Comparison of ENCODE assay signal across 19 cellular contexts in the genomic region with DNA sequence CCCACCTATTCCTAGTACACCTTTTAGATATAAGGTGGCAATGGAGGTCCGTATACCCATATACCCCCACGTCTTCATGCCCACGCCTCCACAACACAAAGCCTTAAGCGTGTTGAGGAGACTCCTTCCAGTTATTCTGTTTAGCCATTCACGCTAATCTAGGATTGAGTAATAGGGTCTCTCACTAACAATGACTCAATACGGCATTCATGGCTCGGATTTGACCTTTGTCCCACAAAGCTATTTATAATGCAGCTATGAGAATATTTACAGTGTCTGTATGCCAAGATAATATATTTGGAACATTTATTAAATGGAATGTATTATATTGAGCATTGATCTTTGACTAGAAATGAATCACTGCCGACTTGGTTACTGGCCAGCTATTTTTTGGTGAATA.
DNase-seq lines count a peak whose midpoint lies in the region; ATAC-seq, FAIRE-seq and TF ChIP-seq lines count a peak whose summit lies in the region.
"Had no signal": no experiment of that assay in that cellular context is flagged by ENCODE, and none has a peak within 500 bp of the region (broad histone marks: within the 10 kb centered on the region; RNA-seq: fewer than 3 reads in every experiment).

No MANE protein-coding gene starts in this region.

- H4K20me1 ChIP-seq in HepG2 (ENCODE audit: insufficient read depth, low read length) = no peaks in the 10 kb centered on the region

- H3K27me3 ChIP-seq in HepG2 (ENCODE audit: control insufficient read depth in 1 of 2, insufficient read depth in 2 of 2, low read length in 2 of 2) (no peaks in the 10 kb centered on the region), right lobe of liver (no peaks in the 10 kb centered on the region)
- H3K27me3 ChIP-seq: SJCRH30 had no signal

- DNase-seq in HepG2 (ENCODE audit: low spot score) = peak; percentile 14
- DNase-seq in right lobe of liver = no peak
- DNase-seq in activated B cell treated with CpG ODN at 0.5 μM for 24 hours = no peak
- DNase-seq in nephron progenitor cell = no peak
- no peak for DNase-seq in putamen (ENCODE audit: low spot score)
- DNase-seq: COR-L47, DMS53, GM23248, MM.1S, NCI-H1417 treated with DMSO at 0.1 percent for 48 hours, NCI-H2081 had no signal

- TF ChIP-seq EP300 in HepG2 (IDR thresholded peaks at IDR 0.05; ENCODE audit: low read depth in 2 of 2, low read length in 2 of 2) (no peak), HepG2 (CRISPR knock-in tag; IDR thresholded peaks at IDR 0.05; ENCODE audit: borderline replicate concordance) (no peak)

- POLR2A ChIA-PET in HepG2 (lab: Yijun Ruan, JAX) = no interaction called here
- POLR2A ChIA-PET in activated B cell treated with CpG ODN at 0.5 μM for 24 hours (lab: Charles Lee) = interaction anchor here (0.7 kb wide), 1 partner anchor 163 kb away, joined by 3 read pairs; no protein-coding TSS in a partner anchor

- no peaks in the 10 kb centered on the region for H3K9me3 ChIP-seq in HepG2 (ENCODE audit: low read length)
- no peaks in the 10 kb centered on the region for H3K9me3 ChIP-seq in right lobe of liver
- H3K9me3 ChIP-seq: SJCRH30 had no signal

- peaks cover 12% of the 10 kb centered on the region for H3K36me3 Mint-ChIP-seq in activated B cell treated with CpG ODN at 0.5 μM for 24 hours (ENCODE audit: low read depth)
- H3K36me3 Mint-ChIP-seq in nephron progenitor cell (ENCODE audit: low read depth) = no peaks in the 10 kb centered on the region
- H3K36me3 Mint-ChIP-seq: CD14-positive monocyte had no signal

- BruUV-seq in HepG2 (replicated peaks; lab: Mats Ljungman, UMichigan) = no TSS peak

- no peak overlapping the region for H3K9ac ChIP-seq in HepG2 (ENCODE audit: insufficient read depth, low read depth, low read length)
- H3K9ac ChIP-seq: GM23248, KMS-11 had no signal

- no peak for FAIRE-seq in HepG2 (lab: Jason Lieb, UNC)
- FAIRE-seq: A204.1 had no signal

- TF ChIP-seq POLR2A in HepG2 (IDR thresholded peaks at IDR 0.05; ENCODE audit: insufficient read depth in 1 of 2, low read depth in 2 of 2, low read length in 2 of 2) (no peak), right lobe of liver (IDR thresholded peaks at IDR 0.05) (no peak)

- in situ Hi-C loops in HepG2 (cut with HindIII; ENCODE audit: extremely low pct_ligation_motif_present, low pct_unique_long_range_greater_than_20kb) = no loop called here

- H3K4me1 Mint-ChIP-seq in activated B cell treated with CpG ODN at 0.5 μM for 24 hours (peaks cover 39% of the 10 kb centered on the region), nephron progenitor cell (no peaks in the 10 kb centered on the region)
- H3K4me1 Mint-ChIP-seq: CD14-positive monocyte had no signal

- H3K4me1 ChIP-seq in HepG2 (ENCODE audit: insufficient read depth, low read length) = no peaks in the 10 kb centered on the region
- no peaks in the 10 kb centered on the region for H3K4me1 ChIP-seq in right lobe of liver
- H3K4me1 ChIP-seq: SJCRH30 had no signal

- CTCF ChIA-PET in HepG2 (lab: Yijun Ruan, JAX; ENCODE audit: low intra/inter-chr PET ratio, low total read pairs) (no interaction called here), activated B cell treated with CpG ODN at 0.5 μM for 24 hours (lab: Charles Lee) (interaction anchor here (2.3 kb wide), 1 partner anchor 16 kb away, joined by 13 read pairs; no protein-coding TSS in a partner anchor)

- intact Hi-C loops in HepG2 (cut with micrococcal nuclease; ENCODE audit: unreplicated experiment) = no loop called here
- intact Hi-C loops in right lobe of liver (cut with DNase I) = no loop called here
- intact Hi-C loops in activated B cell treated with CpG ODN at 0.5 μM for 24 hours (cut with micrococcal nuclease) = loop anchor here (2.0 to 5.0 kb wide), 3 partner anchors 15 to 678 kb away; a partner anchor contains a TSS

- no peak overlapping the region for H2AFZ ChIP-seq in HepG2 (ENCODE audit: low read length)
- H2AFZ ChIP-seq: GM23248 had no signal

- H3K4me3 Mint-ChIP-seq in activated B cell treated with CpG ODN at 0.5 μM for 24 hours (no peak overlapping the region), nephron progenitor cell (no peak overlapping the region)
- H3K4me3 Mint-ChIP-seq: CD14-positive monocyte had no signal

- H3K27me3 Mint-ChIP-seq in activated B cell treated with CpG ODN at 0.5 μM for 24 hours (no peaks in the 10 kb centered on the region), nephron progenitor cell (ENCODE audit: low read depth, poor library complexity) (no peaks in the 10 kb centered on the region)

- H3K4me3 ChIP-seq in HepG2 (replicated peaks in 1 of 3; ENCODE audit: insufficient read depth in 1 of 3, low read depth in 2 of 3, low read length in 3 of 3) (no peak overlapping the region), right lobe of liver (no peak overlapping the region)
- H3K4me3 ChIP-seq: GM23248, SJCRH30 had no signal

- no peak overlapping the region for H3K27ac ChIP-seq in HepG2 (ENCODE audit: extremely low read length, insufficient read depth, low read length)
- no peak overlapping the region for H3K27ac ChIP-seq in right lobe of liver
- H3K27ac ChIP-seq: GM23248, HL-60, KMS-11, SJCRH30 had no signal

- H3K27ac Mint-ChIP-seq in activated B cell treated with CpG ODN at 0.5 μM for 24 hours (peak overlapping the region; percentile 25), nephron progenitor cell (peak overlapping the region; percentile 80)
- H3K27ac Mint-ChIP-seq: CD14-positive monocyte had no signal

- WGBS in HepG2 (ENCODE audit: low lambda C conversion rate) = 4% methylated on average over 8 of the region's 8 CpGs
- WGBS in right lobe of liver (ENCODE audit: insufficient coverage, low coverage, low lambda C conversion rate, missing lambda C conversion rate) = 59% methylated on average over 8 of the region's 8 CpGs

- no peaks in the 10 kb centered on the region for H3K79me2 ChIP-seq in HepG2 (ENCODE audit: insufficient read depth, low read length)

- TF ChIP-seq CTCF in HepG2 (CRISPR knock-in tag; IDR thresholded peaks at IDR 0.05) (no peak), right lobe of liver (IDR thresholded peaks at IDR 0.05) (no peak), activated B cell treated with CpG ODN at 0.5 μM for 24 hours (IDR thresholded peaks at IDR 0.05) (no peak), nephron progenitor cell (IDR thresholded peaks at IDR 0.05) (no peak)

- H3K9me3 Mint-ChIP-seq in activated B cell treated with CpG ODN at 0.5 μM for 24 hours (peaks cover 15% of the 10 kb centered on the region), nephron progenitor cell (no peaks in the 10 kb centered on the region)

- no peak overlapping the region for H3K4me2 ChIP-seq in HepG2 (ENCODE audit: low read depth, low read length)
- H3K4me2 ChIP-seq: KMS-11 had no signal

- ATAC-seq in HepG2 (no peak), right lobe of liver (no peak), activated B cell treated with CpG ODN at 0.5 μM for 24 hours (ENCODE audit: low read depth) (no peak), GM19397 (IDR thresholded peaks at IDR 0.05; ENCODE audit: unreplicated experiment) (no peak), HG02885 (IDR thresholded peaks at IDR 0.05; ENCODE audit: poor library complexity, unreplicated experiment) (no peak), GM21423 (IDR thresholded peaks at IDR 0.05; ENCODE audit: unreplicated experiment) (no peak)

- H3K36me3 ChIP-seq in HepG2 (replicated peaks in 1 of 2; ENCODE audit: control insufficient read depth in 1 of 2, insufficient read depth in 2 of 2, low read length in 2 of 2) = no peaks in the 10 kb centered on the region
- no peaks in the 10 kb centered on the region for H3K36me3 ChIP-seq in right lobe of liver
- H3K36me3 ChIP-seq: SJCRH30 had no signal

- TF ChIP-seq RAD21 in HepG2 (CRISPR knock-in tag; IDR thresholded peaks at IDR 0.05) = no peak

TF ChIP-seq in HepG2, 621 proteins besides CTCF, POLR2A, EP300 and RAD21:
- TF ChIP-seq ZNF562 (CRISPR knock-in tag; IDR thresholded peaks at IDR 0.05; ENCODE audit: borderline replicate concordance) = no peak
- no peak for TF ChIP-seq ZNF20 (CRISPR knock-in tag; IDR thresholded peaks at IDR 0.05)
- TF ChIP-seq ZNF556 (CRISPR knock-in tag; IDR thresholded peaks at IDR 0.05; ENCODE audit: borderline replicate concordance) = no peak
- TF ChIP-seq KAT7 (CRISPR knock-in tag; IDR thresholded peaks at IDR 0.05; ENCODE audit: borderline replicate concordance) = no peak
- TF ChIP-seq AGO1 (IDR thresholded peaks at IDR 0.05; ENCODE audit: low read depth, low read length, poor library complexity, severe bottlenecking) = no peak
- TF ChIP-seq KLF15 (CRISPR knock-in tag; IDR thresholded peaks at IDR 0.05; ENCODE audit: borderline replicate concordance) = no peak
TF ChIP-seq in HepG2: peak in this region for 0.
